14 cellular contexts compared by ENCODE assay signal in the genomic region with DNA sequence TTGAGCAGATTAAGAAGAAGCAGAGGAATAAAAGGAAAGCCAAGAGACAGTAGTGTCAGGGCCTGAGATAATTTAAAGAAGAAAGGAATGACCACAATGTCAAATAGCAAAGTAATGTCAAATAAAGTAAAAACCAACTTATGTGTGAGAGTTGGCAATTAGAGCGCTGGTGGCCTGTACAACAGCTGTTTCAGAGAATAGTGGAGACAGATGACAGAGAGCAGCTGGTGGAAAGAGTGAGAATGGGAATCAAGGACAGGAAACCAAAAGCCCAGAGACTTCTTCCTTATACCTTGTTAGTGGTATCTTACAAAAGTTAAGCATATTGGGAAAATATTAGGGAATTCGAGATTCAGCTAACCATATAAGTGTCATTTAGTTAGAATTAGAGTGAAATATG.
"Had no signal": no experiment of that assay in that cellular context is flagged by ENCODE, and none has a peak within 500 bp of the region (broad histone marks: within the 10 kb centered on the region; RNA-seq: fewer than 3 reads in every experiment).

No MANE protein-coding gene starts in this region.

- H3K9me3 ChIP-seq: pancreas had no signal

- H3K27ac ChIP-seq: gastroesophageal sphincter, pancreas, upper lobe of right lung had no signal

- ATAC-seq: activated CD4-positive, CD25-positive, alpha-beta regulatory T cell treated with anti-CD3 and anti-CD28 coated beads, Interleukin-2, amount 50 U/mL, for 24 hours; activated naive CD4-positive, alpha-beta T cell treated with anti-CD3 and anti-CD28 coated beads, Interleukin-2, amount 50 U/mL, for 72 hours; gastroesophageal sphincter; mucosa of descending colon; pancreas; upper lobe of right lung had no signal

- DNase-seq: activated CD4-positive, alpha-beta T cell treated with anti-CD3 and anti-CD28 coated beads, Interleukin-2, amount 50 U/mL, for 4 hours; activated effector memory CD4-positive, alpha-beta T cell treated with anti-CD3 and anti-CD28 coated beads, Interleukin-2, amount 50 U/mL, for 16 hours; activated T-cell treated with anti-CD3 and anti-CD28 coated beads, Interleukin-2, amount 50 U/mL, for 24 hours; amygdala; hypothalamus; mucosa of descending colon; pancreas; stimulated activated CD4-positive, alpha-beta T cell treated with anti-CD3 and anti-CD28 coated beads, Interleukin-15, amount 100 ng/mL, for 24 hours; stimulated activated CD4-positive, alpha-beta T cell treated with anti-CD3 and anti-CD28 coated beads, Interleukin-4, amount 100 ng/mL, for 24 hours; upper lobe of right lung had no signal

- H3K4me1 ChIP-seq: gastroesophageal sphincter, pancreas, upper lobe of right lung had no signal

- H3K36me3 ChIP-seq: gastroesophageal sphincter, pancreas, upper lobe of right lung had no signal

- H3K4me3 ChIP-seq: gastroesophageal sphincter, lung, mucosa of descending colon, pancreas, upper lobe of right lung had no signal

- H3K27me3 ChIP-seq: gastroesophageal sphincter, pancreas, upper lobe of right lung had no signal
